1 cellular context compared by ENCODE assay signal in the genomic region with DNA sequence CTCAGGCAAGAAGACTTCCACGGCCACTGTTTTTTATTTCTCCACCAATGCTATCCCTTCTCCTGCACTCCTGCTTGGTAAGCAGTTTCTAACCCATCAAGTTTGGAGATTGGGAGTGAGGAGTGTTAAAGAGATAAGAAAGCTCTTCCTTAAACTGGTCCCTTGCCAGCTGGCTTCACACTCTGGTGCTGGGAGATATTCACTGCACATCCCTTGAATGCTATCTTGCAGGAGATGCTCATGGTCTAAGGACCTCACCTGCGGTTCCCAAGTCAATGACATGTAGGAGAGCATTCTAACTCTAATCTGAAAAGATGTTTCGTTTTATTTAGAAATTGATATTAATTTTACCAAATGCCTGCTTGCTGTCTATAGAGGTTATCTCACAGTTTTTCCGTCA.
TF ChIP-seq lines count a peak whose summit lies in the region.

No MANE protein-coding gene starts in this region.

TF ChIP-seq in GM12878, 131 proteins besides CTCF, POLR2A, EP300 and RAD21:
- TF ChIP-seq BMI1 (IDR thresholded peaks at IDR 0.05; ENCODE audit: borderline replicate concordance) = peak; percentile 68; the same call in 1 of the 2 replicates
- TF ChIP-seq, protein P1, sequence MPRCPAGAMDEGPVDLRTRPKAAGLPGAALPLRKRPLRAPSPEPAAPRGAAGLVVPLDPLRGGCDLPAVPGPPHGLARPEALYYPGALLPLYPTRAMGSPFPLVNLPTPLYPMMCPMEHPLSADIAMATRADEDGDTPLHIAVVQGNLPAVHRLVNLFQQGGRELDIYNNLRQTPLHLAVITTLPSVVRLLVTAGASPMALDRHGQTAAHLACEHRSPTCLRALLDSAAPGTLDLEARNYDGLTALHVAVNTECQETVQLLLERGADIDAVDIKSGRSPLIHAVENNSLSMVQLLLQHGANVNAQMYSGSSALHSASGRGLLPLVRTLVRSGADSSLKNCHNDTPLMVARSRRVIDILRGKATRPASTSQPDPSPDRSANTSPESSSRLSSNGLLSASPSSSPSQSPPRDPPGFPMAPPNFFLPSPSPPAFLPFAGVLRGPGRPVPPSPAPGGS (IDR thresholded peaks at IDR 0.05; ENCODE audit: borderline replicate concordance, insufficient read depth, low read depth, low read length, poor library complexity, severe bottlenecking) = no peak
